Comparison of ENCODE assay signal across 1 cellular context in genomic region chr14:23137221-23138172, GRCh38.
TF ChIP-seq lines count a peak whose summit lies in the region.

No MANE protein-coding gene starts in this region.

TF ChIP-seq in HEK293, 187 proteins besides CTCF, POLR2A, EP300 and RAD21 (continued from another document):
- TF ChIP-seq ZSCAN4 (tag by site-specific recombination; IDR thresholded peaks at IDR 0.05) (no peak), BCL11B (tag by site-specific recombination; IDR thresholded peaks at IDR 0.05; ENCODE audit: low read depth) (no peak), ZNF280C (tag by site-specific recombination; IDR thresholded peaks at IDR 0.05) (no peak)
